Comparison of ENCODE assay signal across 15 cellular contexts in genomic region chr9:77218612-77219011, GRCh38. TPM values are rescaled to one million over a fixed set of nuclear protein-coding genes. Genes with fewer than 3 reads are reported as not detected.
DNase-seq lines count a peak whose midpoint lies in the region; ATAC-seq and TF ChIP-seq lines count a peak whose summit lies in the region.
"Had no signal": no experiment of that assay in that cellular context is flagged by ENCODE, and none has a peak within 500 bp of the region (broad histone marks: within the 10 kb centered on the region; RNA-seq: fewer than 3 reads in every experiment).

No MANE protein-coding gene starts in this region.

- peaks cover 4 to 15% of the 10 kb centered on the region in 2 donors for H3K4me1 ChIP-seq in thoracic aorta (ENCODE audit: control insufficient read depth in 1 of 2, low read depth in 2 of 2)
- H3K4me1 ChIP-seq: right atrium auricular region, tibial nerve had no signal

- H3K36me3 ChIP-seq in thoracic aorta, result no peaks in the 10 kb centered on the region

- H3K27me3 ChIP-seq in thoracic aorta (replicated peaks; ENCODE audit: insufficient read depth), result no peaks in the 10 kb centered on the region
- H3K27me3 ChIP-seq: right atrium auricular region, tibial nerve had no signal

- no peak for TF ChIP-seq CTCF in foreskin fibroblast (IDR thresholded peaks at IDR 0.05; ENCODE audit: low read depth, low read length)
- no peak for TF ChIP-seq CTCF in thoracic aorta (IDR thresholded peaks at IDR 0.05)

- no peak for ATAC-seq in thoracic aorta (ENCODE audit: insufficient number of reproducible peaks, low FRiP score, low read depth)

- no peak overlapping the region for H3K4me3 ChIP-seq in foreskin fibroblast (ENCODE audit: low read depth in 1 of 2, low read length in 2 of 2)
- H3K4me3 ChIP-seq in thoracic aorta, result peak overlapping the region; percentile 24
- H3K4me3 ChIP-seq: right atrium auricular region, tibial nerve had no signal

- H3K9me3 ChIP-seq in thoracic aorta, result no peaks in the 10 kb centered on the region
- H3K9me3 ChIP-seq: right atrium auricular region, tibial nerve had no signal

- H3K27ac ChIP-seq in thoracic aorta, result peak overlapping the region; percentile 66 to 81
- H3K27ac ChIP-seq: 22Rv1, right atrium auricular region, tibial nerve had no signal

- peak; percentile 1 for DNase-seq in NCI-H2227 (lab: John Stamatoyannopoulos, UW; ENCODE audit: unreplicated experiment)
- no peak for DNase-seq in NCI-H2227 treated with DMSO at 0.1 percent for 48 hours (lab: John Stamatoyannopoulos, UW)
- peak; percentile 76 for DNase-seq in amniotic epithelial cell (ENCODE audit: low read depth)
- DNase-seq in foreskin fibroblast, result peak; percentile 53 to 76
- DNase-seq in thoracic aorta (ENCODE audit: low spot score), result no peak
- DNase-seq in NCI-H187 treated with DMSO at 0.1 percent for 48 hours (lab: John Stamatoyannopoulos, UW), result no peak
- DNase-seq in hypothalamus (lab: John Stamatoyannopoulos, UW), result no peak
- no peak for DNase-seq in cerebellum (ENCODE audit: low spot score)
- DNase-seq: activated CD8-positive, alpha-beta memory T cell treated with anti-CD3 and anti-CD28 coated beads for 24 hours; activated naive CD4-positive, alpha-beta T cell treated with anti-CD3 and anti-CD28 coated beads for 36 hours; NCI-H510A; RPMI8226 had no signal

RNA-seq across cellular contexts. Expression of gene VPS13A, which starts 41.3 kb away (rescaled TPM):
- 10 to 100 TPM; 54.8 to 94.8 TPM for total RNA-seq in thoracic aorta
- total RNA-seq in cerebellum, result 91.8 TPM

Comparison
In these comparisons a context has a peak if more than half of its experiments do, and no peak if none do; other contexts are left out.
1. DNase-seq: peak in NCI-H2227 (single experiment), amniotic epithelial cell (single experiment) and foreskin fibroblast (2 of 2); none in NCI-H2227 treated with DMSO at 0.1 percent for 48 hours (single experiment), thoracic aorta (single experiment), NCI-H187 treated with DMSO at 0.1 percent for 48 hours (single experiment), hypothalamus (0 of 51) and cerebellum (single experiment).